Comparison of ENCODE assay signal across 14 cellular contexts in genomic region chr5:140718266-140718592, GRCh38. TPM values are rescaled to one million over a fixed set of nuclear protein-coding genes. Genes with fewer than 3 reads are reported as not detected.
A peak's percentile ranks its signal among the peaks of the same experiment; 100 is the strongest.
DNase-seq lines count a peak whose midpoint lies in the region; ATAC-seq and TF ChIP-seq lines count a peak whose summit lies in the region.
"Had no signal": no experiment of that assay in that cellular context is flagged by ENCODE, and none has a peak within 500 bp of the region (broad histone marks: within the 10 kb centered on the region; RNA-seq: fewer than 3 reads in every experiment).

No MANE protein-coding gene starts in this region.

- H3K4me1 ChIP-seq in SK-N-SH (ENCODE audit: control insufficient read depth in 1 of 2, insufficient read depth in 2 of 2, low read depth in 1 of 2, low read length in 1 of 2), result no peaks in the 10 kb centered on the region
- H3K4me1 ChIP-seq in Peyer's patch, result no peaks in the 10 kb centered on the region
- H3K4me1 ChIP-seq in endodermal cell (ENCODE audit: control insufficient read depth, insufficient read depth, low read length), result peaks cover 6% of the 10 kb centered on the region
- H3K4me1 ChIP-seq in skeletal muscle satellite cell (ENCODE audit: control insufficient read depth, insufficient read depth, low read length), result peaks cover 5% of the 10 kb centered on the region
- H3K4me1 ChIP-seq: right atrium auricular region had no signal

- TF ChIP-seq EP300 in SK-N-SH (IDR thresholded peaks at IDR 0.05; ENCODE audit: borderline replicate concordance in 1 of 2, low read depth in 1 of 2, low read length in 1 of 2), result no peak

- no peaks in the 10 kb centered on the region for H3K4me1 Mint-ChIP-seq in endodermal cell
- H3K4me1 Mint-ChIP-seq: nephron had no signal

- CTCF ChIA-PET in SK-N-SH (lab: Yijun Ruan, JAX), result interaction anchor here (1.0 to 3.0 kb wide), 4 partner anchors 20 to 358 kb away, joined by 3 to 20 read pairs (median 3); partner anchors contain the start of gene SLC4A9

- no peaks in the 10 kb centered on the region for H3K9me3 Mint-ChIP-seq in endodermal cell
- H3K9me3 Mint-ChIP-seq: nephron had no signal

- 0 out of 2 replicates have a peak overlapping the region, but pooled peaks have one; percentile 3 for H3K9ac ChIP-seq in SK-N-SH
- no peak overlapping the region for H3K9ac ChIP-seq in endodermal cell (ENCODE audit: extremely low read depth, low read length, poor library complexity, severe bottlenecking)
- no peak overlapping the region for H3K9ac ChIP-seq in skeletal muscle satellite cell (ENCODE audit: low read depth, low read length)

- H3K27me3 ChIP-seq in SK-N-SH (ENCODE audit: insufficient read depth) (no peaks in the 10 kb centered on the region), Peyer's patch (no peaks in the 10 kb centered on the region), endodermal cell (ENCODE audit: control insufficient read depth, insufficient read depth, low read length, poor library complexity, severe bottlenecking) (no peaks in the 10 kb centered on the region), skeletal muscle satellite cell (ENCODE audit: control insufficient read depth, insufficient read depth, low read length) (no peaks in the 10 kb centered on the region)
- H3K27me3 ChIP-seq: right atrium auricular region had no signal

- H4K20me1 ChIP-seq in SK-N-SH (ENCODE audit: insufficient read depth), result no peaks in the 10 kb centered on the region

- H3K9me2 ChIP-seq in SK-N-SH, result no peaks in the 10 kb centered on the region

- DNase-seq in SK-N-SH (no peak), Peyer's patch (no peak), endodermal cell (no peak), AML-193 (lab: John Stamatoyannopoulos, UW) (no peak), HK-2 (ENCODE audit: unreplicated experiment) (no peak)
- DNase-seq: COR-L47; hippocampal formation; stimulated activated naive CD4-positive, alpha-beta T cell had no signal

- H3K79me2 ChIP-seq in SK-N-SH (ENCODE audit: insufficient read depth), result no peaks in the 10 kb centered on the region

- ATAC-seq in SK-N-SH treated with all-trans-retinoic acid at 6 μM for 48 hours (no peak), HG03520 (IDR thresholded peaks at IDR 0.05; ENCODE audit: unreplicated experiment) (no peak)

- POLR2A ChIA-PET in SK-N-SH (lab: Yijun Ruan, JAX), result no interaction called here

- peaks cover 9% of the 10 kb centered on the region for H3F3A ChIP-seq in SK-N-SH (replicated peaks; ENCODE audit: insufficient read depth)

- no peaks in the 10 kb centered on the region for H3K36me3 Mint-ChIP-seq in endodermal cell (ENCODE audit: low read depth)
- H3K36me3 Mint-ChIP-seq: activated naive CD8-positive, alpha-beta T cell had no signal

- H3K4me3 Mint-ChIP-seq in endodermal cell, result no peak overlapping the region
- H3K4me3 Mint-ChIP-seq: activated naive CD8-positive, alpha-beta T cell; nephron had no signal

- TF ChIP-seq POLR2A in Peyer's patch (IDR thresholded peaks at IDR 0.05), result no peak

- H3K27ac Mint-ChIP-seq in endodermal cell, result peak overlapping the region; percentile 86
- H3K27ac Mint-ChIP-seq: activated naive CD8-positive, alpha-beta T cell; nephron had no signal

- no peaks in the 10 kb centered on the region for H3K36me3 ChIP-seq in SK-N-SH (replicated peaks in 1 of 2; ENCODE audit: control insufficient read depth in 1 of 2, insufficient read depth in 2 of 2, low read length in 1 of 2)
- H3K36me3 ChIP-seq in Peyer's patch, result no peaks in the 10 kb centered on the region
- no peaks in the 10 kb centered on the region for H3K36me3 ChIP-seq in endodermal cell (ENCODE audit: control insufficient read depth, insufficient read depth, low read length)
- H3K36me3 ChIP-seq in skeletal muscle satellite cell (ENCODE audit: insufficient read depth, low read length), result no peaks in the 10 kb centered on the region
- H3K36me3 ChIP-seq: right atrium auricular region had no signal

- H3K27ac ChIP-seq in SK-N-SH (ENCODE audit: low read depth in 2 of 2, low read length in 1 of 2) (peak overlapping the region in 1 of 2 experiments; percentile 39; a peak in 1 of 4 replicates), Peyer's patch (peak overlapping the region in 3 of 4 donors; percentile 17 to 72 (median 44)), endodermal cell (ENCODE audit: low read depth, low read length) (no peak overlapping the region)
- H3K27ac ChIP-seq: right atrium auricular region had no signal

- H3K4me2 ChIP-seq in SK-N-SH (peak overlapping the region; percentile 67), skeletal muscle satellite cell (ENCODE audit: low read length) (peak overlapping the region; percentile 67)

- H3K9me3 ChIP-seq in SK-N-SH (no peaks in the 10 kb centered on the region), Peyer's patch (no peaks in the 10 kb centered on the region), endodermal cell (ENCODE audit: control insufficient read depth, low read length) (no peaks in the 10 kb centered on the region), skeletal muscle satellite cell (replicated peaks; ENCODE audit: low read length) (no peaks in the 10 kb centered on the region)
- H3K9me3 ChIP-seq: right atrium auricular region had no signal

- TF ChIP-seq CTCF in SK-N-SH (IDR thresholded peaks at IDR 0.05) (no peak), Peyer's patch (IDR thresholded peaks at IDR 0.05) (no peak), endodermal cell (conservative IDR thresholded peaks at IDR 0.05) (no peak)

- peak overlapping the region; percentile 80 for H2AFZ ChIP-seq in SK-N-SH (ENCODE audit: low read depth)

- WGBS in SK-N-SH (ENCODE audit: low lambda C conversion rate), result 72% methylated on average over 7 of the region's 7 CpGs
- 79 to 84% methylated on average over 7 of the region's 7 CpGs for WGBS in endodermal cell (ENCODE audit: insufficient coverage in 1 of 2, insufficient read length in 1 of 2), 2 experiments

- no peak for TF ChIP-seq RAD21 in SK-N-SH (IDR thresholded peaks at IDR 0.05; ENCODE audit: low read length)

- H3K4me3 ChIP-seq in SK-N-SH (ENCODE audit: low read depth in 2 of 2, low read length in 1 of 2) (no peak overlapping the region), Peyer's patch (peak overlapping the region in 1 of 4 donors; percentile 32), endodermal cell (ENCODE audit: low read length) (no peak overlapping the region), skeletal muscle satellite cell (ENCODE audit: low read length) (peak overlapping the region; percentile 43)
- H3K4me3 ChIP-seq: right atrium auricular region had no signal

- peaks cover 3% of the 10 kb centered on the region for H3K27me3 Mint-ChIP-seq in endodermal cell (ENCODE audit: insufficient read depth)

TF ChIP-seq in SK-N-SH, 30 proteins besides CTCF, POLR2A, EP300 and RAD21 (continues in another document):
- TF ChIP-seq GABPA (IDR thresholded peaks at IDR 0.05; ENCODE audit: low read depth) (no peak), SIN3A (IDR thresholded peaks at IDR 0.05; ENCODE audit: borderline replicate concordance, low read depth, low read length) (no peak)

TF ChIP-seq in SK-N-SH treated with all-trans-retinoic acid at 6 μM for 48 hours, 23 proteins besides CTCF, POLR2A, EP300 and RAD21 (continues in another document):
- no peak for TF ChIP-seq RARB (CRISPR knock-in tag; IDR thresholded peaks at IDR 0.05)
- TF ChIP-seq BACH2 (CRISPR knock-in tag; IDR thresholded peaks at IDR 0.05; ENCODE audit: borderline replicate concordance), result no peak
- TF ChIP-seq TCF4 (CRISPR knock-in tag; IDR thresholded peaks at IDR 0.05; ENCODE audit: borderline replicate concordance), result no peak

RNA-seq across cellular contexts. Expression of gene ZMAT2, which starts 18.0 kb away (rescaled TPM):
- polyA plus RNA-seq in SK-N-SH (2012; rRNA removed), result 30.9 and 42.2 TPM in 2 replicates
- polyA plus RNA-seq in SK-N-SH (2012; cell fraction: cytosol; rRNA removed), result 44.7 and 64.1 TPM in 2 replicates
- polyA plus RNA-seq in SK-N-SH (2012; cell fraction: nucleus; rRNA removed), result 20.7 and 38.8 TPM in 2 replicates
- 10 to 100 TPM; 17.3 to 21.7 (median 21.1) TPM for total RNA-seq in Peyer's patch
- 10 to 100 TPM; 62.6 to 73.1 TPM for total RNA-seq in endodermal cell
- polyA plus RNA-seq in endodermal cell (2013, experiment 1 of 2), result 75.4 TPM
- 65.8 TPM for polyA plus RNA-seq in endodermal cell (2013, experiment 2 of 2)
- total RNA-seq in skeletal muscle satellite cell (2012; rRNA removed), result 32.1 and 33.0 TPM in 2 replicates

RNA-seq across cellular contexts. Expression of gene HARS2, which starts 27.0 kb away (rescaled TPM):
- polyA plus RNA-seq in SK-N-SH (2012; rRNA removed), result 40.8 and 54.5 TPM in 2 replicates
- 42.4 and 45.4 TPM in 2 replicates for polyA plus RNA-seq in SK-N-SH (2012; cell fraction: cytosol; rRNA removed)
- 66.0 and 97.8 TPM in 2 replicates for polyA plus RNA-seq in SK-N-SH (2012; cell fraction: nucleus; rRNA removed)
- 10 to 100 TPM; 21.5 to 49.6 (median 42.4) TPM for total RNA-seq in Peyer's patch
- total RNA-seq in endodermal cell, result 10 to 100 TPM; 30.9 to 35.5 TPM
- polyA plus RNA-seq in endodermal cell (2013, experiment 1 of 2), result 28.9 TPM
- polyA plus RNA-seq in endodermal cell (2013, experiment 2 of 2), result 24.4 TPM
- 25.1 and 26.9 TPM in 2 replicates for total RNA-seq in skeletal muscle satellite cell (2012; rRNA removed)

RNA-seq across cellular contexts. Expression of gene HARS1, which starts 27.1 kb away (rescaled TPM):
- polyA plus RNA-seq in SK-N-SH (2012; rRNA removed), result 124 and 135 TPM in 2 replicates
- polyA plus RNA-seq in SK-N-SH (2012; cell fraction: cytosol; rRNA removed), result 121 and 127 TPM in 2 replicates
- polyA plus RNA-seq in SK-N-SH (2012; cell fraction: nucleus; rRNA removed), result 148 and 210 TPM in 2 replicates
- 10 to 100 TPM; 24.3 to 55.3 (median 46.1) TPM for total RNA-seq in Peyer's patch
- 10 to 100 TPM; 48.0 to 52.1 TPM for total RNA-seq in endodermal cell
- polyA plus RNA-seq in endodermal cell (2013, experiment 1 of 2), result 51.0 TPM
- 43.0 TPM for polyA plus RNA-seq in endodermal cell (2013, experiment 2 of 2)
- total RNA-seq in skeletal muscle satellite cell (2012; rRNA removed), result 56.3 and 56.8 TPM in 2 replicates

RNA-seq across cellular contexts. Expression of gene DND1, which starts 44.9 kb away (rescaled TPM):
- polyA plus RNA-seq in SK-N-SH (2012; rRNA removed), result 1.2 and 2.1 TPM in 2 replicates
- polyA plus RNA-seq in SK-N-SH (2012; cell fraction: cytosol; rRNA removed), result 0.30 and 0.52 TPM in 2 replicates
- polyA plus RNA-seq in SK-N-SH (2012; cell fraction: nucleus; rRNA removed), result 12.2 and 14.4 TPM in 2 replicates
- total RNA-seq in Peyer's patch (1 to 10 TPM in 3 of 4 donors, not detected in 1; 3.7 to 5.0 (median 3.8) TPM), endodermal cell (1 to 10 TPM; 1.1 to 1.6 TPM)
- polyA plus RNA-seq in endodermal cell (2013, experiment 1 of 2), result 1.8 TPM
- polyA plus RNA-seq in endodermal cell (2013, experiment 2 of 2), result 2.7 TPM
- total RNA-seq in skeletal muscle satellite cell (2012; rRNA removed), result 0.22 and 0.76 TPM in 2 replicates

RNA-seq across cellular contexts. Expression of gene WDR55, which starts 53.5 kb away (rescaled TPM):
- 28.3 and 32.7 TPM in 2 replicates for polyA plus RNA-seq in SK-N-SH (2012; rRNA removed)
- 13.6 and 18.0 TPM in 2 replicates for polyA plus RNA-seq in SK-N-SH (2012; cell fraction: cytosol; rRNA removed)
- polyA plus RNA-seq in SK-N-SH (2012; cell fraction: nucleus; rRNA removed), result 78.7 and 109 TPM in 2 replicates
- 10 to 100 TPM; 31.3 to 66.8 (median 39.7) TPM for total RNA-seq in Peyer's patch
- total RNA-seq in endodermal cell, result 10 to 100 TPM; 20.4 to 23.1 TPM
- polyA plus RNA-seq in endodermal cell (2013, experiment 1 of 2), result 15.6 TPM
- polyA plus RNA-seq in endodermal cell (2013, experiment 2 of 2), result 15.9 TPM
- 26.4 and 31.4 TPM in 2 replicates for total RNA-seq in skeletal muscle satellite cell (2012; rRNA removed)
